In the genomic region with DNA sequence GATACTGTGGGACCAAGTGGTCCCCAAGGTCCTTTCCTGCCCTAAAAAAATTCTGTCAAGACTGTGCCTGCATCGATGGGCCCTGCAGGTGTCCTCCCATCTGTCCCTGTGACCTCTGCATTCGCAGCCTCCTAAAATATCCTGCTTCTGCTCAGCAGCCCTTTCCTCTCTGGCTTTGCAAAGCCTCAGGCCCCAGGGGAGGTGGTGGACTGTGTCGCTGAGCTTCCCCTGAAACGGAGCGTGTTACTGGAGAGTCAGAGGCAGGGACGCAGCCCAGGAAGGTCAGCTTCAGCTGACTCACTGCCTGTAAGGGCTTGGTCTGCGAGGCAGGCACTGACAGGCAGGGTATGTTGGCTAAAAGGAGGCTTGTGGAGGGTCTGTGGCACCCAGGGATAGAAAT, we compare ENCODE assay signal across 2 cellular contexts.
TF ChIP-seq lines count a peak whose summit lies in the region.

No MANE protein-coding gene starts in this region.

TF ChIP-seq in H1, 55 proteins besides CTCF, POLR2A, EP300 and RAD21:
- TF ChIP-seq RNF2 (IDR thresholded peaks at IDR 0.05; ENCODE audit: borderline replicate concordance, low read depth, low read length, missing control alignments, poor library complexity, severe bottlenecking) (no peak), GABPA (IDR thresholded peaks at IDR 0.05; ENCODE audit: borderline replicate concordance, insufficient read depth, low read length) (no peak), HDAC2 (IDR thresholded peaks at IDR 0.05; ENCODE audit: borderline replicate concordance in 1 of 2, low read depth in 2 of 2, low read length in 2 of 2) (no peak), SP1 (IDR thresholded peaks at IDR 0.05; ENCODE audit: low read depth, low read length) (no peak), BCL11A (IDR thresholded peaks at IDR 0.05; ENCODE audit: low read depth in 2 of 2, low read length in 2 of 2) (no peak), CEBPB (IDR thresholded peaks at IDR 0.05; ENCODE audit: low read depth, low read length) (no peak), EGR1 (IDR thresholded peaks at IDR 0.05; ENCODE audit: borderline replicate concordance, low read depth, low read length) (no peak), RXRA (IDR thresholded peaks at IDR 0.05; ENCODE audit: insufficient read depth, low read depth, low read length) (no peak), SP4 (IDR thresholded peaks at IDR 0.05; ENCODE audit: low read length) (no peak), HDAC6 (IDR thresholded peaks at IDR 0.05; ENCODE audit: low read depth, low read length) (no peak)

TF ChIP-seq in HepG2, 621 proteins besides CTCF, POLR2A, EP300 and RAD21:
- TF ChIP-seq ZSCAN5A (CRISPR knock-in tag; IDR thresholded peaks at IDR 0.05; ENCODE audit: borderline replicate concordance) (no peak), JUN (CRISPR knock-in tag; IDR thresholded peaks at IDR 0.05) (no peak)
